Comparison of ENCODE assay signal across 16 cellular contexts in genomic region chr2:127670055-127670956, GRCh38. TPM values are rescaled to one million over a fixed set of nuclear protein-coding genes. Genes with fewer than 3 reads are reported as not detected.
"Had no signal": no experiment of that assay in that cellular context is flagged by ENCODE, and none has a peak within 500 bp of the region (broad histone marks: within the 10 kb centered on the region; RNA-seq: fewer than 3 reads in every experiment).

No MANE protein-coding gene starts in this region.

- H3K27ac ChIP-seq: brain microvascular endothelial cell, foreskin keratinocyte had no signal

- H3K27me3 ChIP-seq: tibial nerve had no signal

- H3K4me3 ChIP-seq: lung, smooth muscle cell, tibial nerve had no signal

- DNase-seq: activated B cell treated with CpG ODN at 0.5 μM for 24 hours; activated CD4-positive, alpha-beta T cell treated with anti-CD3 and anti-CD28 coated beads for 48 hours; activated CD8-positive, alpha-beta T cell treated with anti-CD3 and anti-CD28 coated beads for 36 hours; activated gamma-delta T cell; activated T-cell treated with anti-CD3 and anti-CD28 coated beads, Interleukin-2, amount 50 U/mL, for 4 hours; amygdala; brain microvascular endothelial cell; effector CD8-positive, alpha-beta T cell; foreskin keratinocyte; left cardiac atrium; posterior cingulate gyrus had no signal

- H3K4me2 ChIP-seq: smooth muscle cell had no signal

- H3K36me3 ChIP-seq: brain microvascular endothelial cell, tibial nerve had no signal

- ATAC-seq: activated CD8-positive, alpha-beta T cell treated with anti-CD3 and anti-CD28 coated beads for 36 hours; activated T-cell treated with anti-CD3 and anti-CD28 coated beads, Interleukin-2, amount 50 U/mL, for 4 hours; foreskin keratinocyte; left cardiac atrium had no signal

- H3K4me1 ChIP-seq: foreskin keratinocyte had no signal

- FAIRE-seq: endothelial cell of umbilical vein had no signal

RNA-seq across cellular contexts. Expression of gene GPR17, which starts 24.4 kb away (rescaled TPM):
- total RNA-seq: activated B cell treated with CpG ODN at 0.5 μM for 24 hours; activated CD8-positive, alpha-beta T cell treated with anti-CD3 and anti-CD28 coated beads for 36 hours; activated T-cell treated with anti-CD3 and anti-CD28 coated beads, Interleukin-2, amount 50 U/mL, for 4 hours; endothelial cell of umbilical vein; foreskin keratinocyte; mesothelial cell of epicardium; smooth muscle cell had no signal
- polyA plus RNA-seq: foreskin keratinocyte, smooth muscle cell had no signal

RNA-seq across cellular contexts. Expression of gene SFT2D3, which starts 31.0 kb away (rescaled TPM):
- polyA plus RNA-seq: smooth muscle cell had no signal
